Comparison of ENCODE assay signal across 26 cellular contexts in genomic region chr3:121924734-121925133, GRCh38.
"Had no signal": no experiment of that assay in that cellular context is flagged by ENCODE, and none has a peak within 500 bp of the region (broad histone marks: within the 10 kb centered on the region; RNA-seq: fewer than 3 reads in every experiment).

No MANE protein-coding gene starts in this region.

- H3K4me1 ChIP-seq: gastrocnemius medialis, parathyroid adenoma, prostate gland, right atrium auricular region, testis, tibial artery had no signal

- H3K36me3 Mint-ChIP-seq: neural progenitor cell, type B pancreatic cell had no signal

- DNase-seq: dorsolateral prefrontal cortex; effector CD4-positive, alpha-beta T cell; foreskin fibroblast; gastrocnemius medialis; head of caudate nucleus; kidney; midbrain; naive thymus-derived CD4-positive, alpha-beta T cell; stimulated activated CD4-positive, alpha-beta T cell treated with anti-CD3 and anti-CD28 coated beads, Interleukin-4, amount 100 ng/mL, for 4 hours; stimulated activated naive CD8-positive, alpha-beta T cell treated with anti-CD3 and anti-CD28 coated beads, Interleukin-15, Interleukin-2, amounts not matched to agents 100 U/mL and 50 U/mL, for 24 hours; substantia nigra; testis; tibial artery had no signal

- ATAC-seq: esophagus mucosa; gastrocnemius medialis; left lobe of liver; naive thymus-derived CD4-positive, alpha-beta T cell; sciatic nerve; stimulated activated memory B cell treated with anti-CD40 and anti-IgM and Interleukin-4, amounts not matched to agents 10 μg/mL and 1 μg/mL and 100 μg/mL, for 72 hours; stimulated activated naive CD8-positive, alpha-beta T cell treated with anti-CD3 and anti-CD28 coated beads, Interleukin-15, Interleukin-2, amounts not matched to agents 100 U/mL and 50 U/mL, for 24 hours had no signal

- H3K27me3 Mint-ChIP-seq: memory B cell; naive thymus-derived CD4-positive, alpha-beta T cell; stimulated activated memory B cell treated with anti-CD40 and anti-IgM and Interleukin-4, amounts not matched to agents 10 μg/mL and 1 μg/mL and 100 μg/mL, for 72 hours had no signal

- H3K27ac ChIP-seq: dorsolateral prefrontal cortex, epithelial cell of prostate, gastrocnemius medialis, neural progenitor cell, parathyroid adenoma, prostate gland, right atrium auricular region, testis, tibial artery had no signal

- H3K4me3 ChIP-seq: dorsolateral prefrontal cortex, gastrocnemius medialis, lung, neural progenitor cell, prostate gland, right atrium auricular region, testis, tibial artery had no signal

- H3K9me3 Mint-ChIP-seq: type B pancreatic cell had no signal

- H3K4me3 Mint-ChIP-seq: memory B cell; naive thymus-derived CD4-positive, alpha-beta T cell; nephron; neural progenitor cell; stimulated activated memory B cell treated with anti-CD40 and anti-IgM and Interleukin-4, amounts not matched to agents 10 μg/mL and 1 μg/mL and 100 μg/mL, for 72 hours; type B pancreatic cell had no signal

- H3K27ac Mint-ChIP-seq: naive thymus-derived CD4-positive, alpha-beta T cell; nephron; neural progenitor cell; stimulated activated memory B cell treated with anti-CD40 and anti-IgM and Interleukin-4, amounts not matched to agents 10 μg/mL and 1 μg/mL and 100 μg/mL, for 72 hours; type B pancreatic cell had no signal

- H3K27me3 ChIP-seq: dorsolateral prefrontal cortex, gastrocnemius medialis, neural progenitor cell, right atrium auricular region, testis, tibial artery had no signal

- H3K9ac ChIP-seq: neural progenitor cell, parathyroid adenoma had no signal

- H3K79me2 ChIP-seq: parathyroid adenoma had no signal

- H3K4me1 Mint-ChIP-seq: naive thymus-derived CD4-positive, alpha-beta T cell; nephron had no signal

- H3K9me3 ChIP-seq: gastrocnemius medialis, prostate gland, right atrium auricular region, testis, tibial artery had no signal

- H3K36me3 ChIP-seq: neural progenitor cell, prostate gland had no signal

- H3K4me2 ChIP-seq: neural progenitor cell had no signal
